In genomic region chr4:173642509-173642908, GRCh38 we compare ENCODE assay signal across 26 cellular contexts.
"Had no signal": no experiment of that assay in that cellular context is flagged by ENCODE, and none has a peak within 500 bp of the region (broad histone marks: within the 10 kb centered on the region; RNA-seq: fewer than 3 reads in every experiment).

No MANE protein-coding gene starts in this region.

- H3K4me1 ChIP-seq: breast epithelium, esophagus squamous epithelium, gastrocnemius medialis, pancreas, psoas muscle, right lobe of liver, stomach, suprapubic skin, transverse colon had no signal

- H3K27me3 ChIP-seq: breast epithelium, esophagus squamous epithelium, gastrocnemius medialis, pancreas, right lobe of liver, stomach, suprapubic skin, transverse colon had no signal

- H3K27ac ChIP-seq: breast epithelium, coronary artery, esophagus squamous epithelium, gastrocnemius medialis, pancreas, psoas muscle, right lobe of liver, stomach, suprapubic skin, transverse colon, WERI-Rb-1 had no signal

- H3K4me3 ChIP-seq: breast epithelium, coronary artery, esophagus squamous epithelium, gastrocnemius medialis, pancreas, psoas muscle, right lobe of liver, stomach, suprapubic skin, transverse colon had no signal

- H3K36me3 ChIP-seq: breast epithelium, esophagus squamous epithelium, gastrocnemius medialis, pancreas, right lobe of liver, stomach, suprapubic skin, transverse colon, WERI-Rb-1 had no signal

- DNase-seq: activated CD4-positive, alpha-beta memory T cell treated with anti-CD3 and anti-CD28 coated beads for 36 hours; activated CD4-positive, alpha-beta T cell treated with anti-CD3 and anti-CD28 coated beads for 36 hours; activated effector memory CD4-positive, alpha-beta T cell treated with Interleukin-2 at 50 U/mL for 16 hours; activated naive CD4-positive, alpha-beta T cell treated with anti-CD3 and anti-CD28 coated beads for 36 hours; activated naive CD8-positive, alpha-beta T cell treated with anti-CD3 and anti-CD28 coated beads, Interleukin-2, amount 10 ng/mL, durations not matched to agents 7 days and 5 days; activated T-cell treated with anti-CD3 and anti-CD28 coated beads, Interleukin-2, amount 50 U/mL, for 72 hours; amniotic stem cell; cerebellar nuclear complex; esophagus squamous epithelium; gastrocnemius medialis; kidney; pancreas; psoas muscle; right lobe of liver; small intestine; stimulated activated CD4-positive, alpha-beta T cell treated with anti-CD3 and anti-CD28 coated beads, Interleukin-2, amount 100 ng/mL, for 24 hours; stomach; T-helper 1 cell; transverse colon; WERI-Rb-1 had no signal

- ATAC-seq: activated CD4-positive, alpha-beta T cell treated with anti-CD3 and anti-CD28 coated beads for 36 hours; activated T-cell treated with anti-CD3 and anti-CD28 coated beads, Interleukin-2, amount 50 U/mL, for 72 hours; gastrocnemius medialis; pancreas; psoas muscle; right lobe of liver; stimulated activated effector memory CD8-positive, alpha-beta T cell treated with anti-CD3 and anti-CD28 coated beads, Interleukin-12 subunit alpha, Interleukin-12 subunit beta, amount 100 ng/mL, for 72 hours had no signal

- H3K9me3 ChIP-seq: esophagus squamous epithelium, gastrocnemius medialis, pancreas, psoas muscle, right lobe of liver, suprapubic skin had no signal

- FAIRE-seq: kidney, pancreas, small intestine, TTC549, urothelium cell line had no signal
